1 cellular context compared by ENCODE assay signal in genomic region chr1:78650114-78650513, GRCh38.
TF ChIP-seq lines count a peak whose summit lies in the region.

No MANE protein-coding gene starts in this region.

TF ChIP-seq in SK-N-SH, 30 proteins besides CTCF, POLR2A, EP300 and RAD21 (continued from another document):
- TF ChIP-seq NFIC (IDR thresholded peaks at IDR 0.05; ENCODE audit: borderline replicate concordance) (no peak), FOSL2 (IDR thresholded peaks at IDR 0.05; ENCODE audit: borderline replicate concordance, low read depth) (no peak), CHD2 (IDR thresholded peaks at IDR 0.05; ENCODE audit: low read length, partially characterized antibody) (no peak), RXRA (IDR thresholded peaks at IDR 0.05; ENCODE audit: borderline replicate concordance, low read depth) (no peak), SMC3 (IDR thresholded peaks at IDR 0.05; ENCODE audit: low read depth, low read length) (no peak), IRF3 (IDR thresholded peaks at IDR 0.05; ENCODE audit: low read depth, low read length) (no peak), TEAD4 (IDR thresholded peaks at IDR 0.05; ENCODE audit: borderline replicate concordance, insufficient read depth) (no peak), ZBTB33 (IDR thresholded peaks at IDR 0.05; ENCODE audit: borderline replicate concordance, low read depth) (no peak)
